ENCODE assay signal across 24 cellular contexts in the genomic region with DNA sequence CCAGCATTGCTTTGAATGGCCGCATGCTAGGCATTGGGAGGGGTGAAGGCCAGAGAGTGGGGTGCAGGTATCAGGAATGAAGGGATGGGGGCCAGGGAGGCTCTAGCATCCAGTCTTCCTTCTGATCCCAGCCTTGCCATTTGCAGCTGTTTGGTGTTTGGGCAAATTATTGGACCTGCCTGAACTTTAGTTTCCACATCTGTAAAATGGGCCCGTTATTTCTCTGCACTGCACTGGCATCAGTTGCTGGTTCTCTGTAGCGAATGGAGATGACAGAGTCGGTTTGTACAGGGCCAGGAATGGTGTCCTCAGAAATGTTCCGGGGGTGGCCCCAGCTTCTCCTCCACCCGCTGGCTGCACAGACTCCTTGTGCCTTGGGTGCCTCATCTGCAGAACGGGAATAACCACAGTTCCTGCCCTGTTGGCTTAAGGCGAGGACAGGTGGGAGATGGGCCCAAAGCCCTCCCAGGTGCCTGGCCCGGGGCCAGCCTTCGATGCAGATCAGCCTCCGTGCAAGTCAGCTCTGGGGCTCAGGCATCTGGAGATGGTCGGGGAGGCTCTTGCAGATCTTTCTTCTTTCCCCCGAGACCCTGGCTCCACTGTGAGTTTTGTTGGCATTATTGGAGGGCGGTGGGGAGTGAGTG. TPM values are rescaled to one million over a fixed set of nuclear protein-coding genes. Genes with fewer than 3 reads are reported as not detected.
"Had no signal": no experiment of that assay in that cellular context is flagged by ENCODE, and none has a peak within 500 bp of the region (broad histone marks: within the 10 kb centered on the region; RNA-seq: fewer than 3 reads in every experiment).

No MANE protein-coding gene starts in this region.

- H3K4me1 Mint-ChIP-seq: memory B cell, natural killer cell, neural crest cell had no signal

- FAIRE-seq: islet of Langerhans had no signal

- H3K4me3 Mint-ChIP-seq: memory B cell; mesothelial cell of epicardium; natural killer cell; neural crest cell; stimulated activated memory B cell treated with anti-CD40 and anti-IgM and Interleukin-4, amounts not matched to agents 10 μg/mL and 1 μg/mL and 100 μg/mL, for 72 hours; stimulated activated naive CD8-positive, alpha-beta T cell treated with anti-CD3 and anti-CD28 coated beads, Interleukin-15, Interleukin-2, amounts not matched to agents 100 ng/mL and 50 ng/mL, for 24 hours had no signal

- H3K4me3 ChIP-seq: coronary artery, dorsolateral prefrontal cortex, heart left ventricle, left lung, lower lobe of right lung, ovary, tibial artery, upper lobe of left lung, uterus had no signal

- DNase-seq: dorsolateral prefrontal cortex; effector CD8-positive, alpha-beta T cell; foreskin melanocyte; hypothalamus; lower lobe of right lung; natural killer cell; nucleus accumbens; ovary; stimulated activated CD4-positive, alpha-beta T cell treated with anti-CD3 and anti-CD28 coated beads, Interleukin-15, amount 100 ng/mL, for 24 hours; stimulated activated CD4-positive, alpha-beta T cell treated with anti-CD3 and anti-CD28 coated beads, Interleukin-1b, Interleukin-23, amount 100 ng/mL, for 48 hours; stimulated activated CD4-positive, alpha-beta T cell treated with anti-CD3 and anti-CD28 coated beads, Interleukin-4, amount 100 ng/mL, for 24 hours; tibial artery; uterus had no signal

- ATAC-seq: heart left ventricle; left lung; lower lobe of right lung; natural killer cell; right cardiac atrium; stimulated activated memory B cell treated with anti-CD40 and anti-IgM and Interleukin-4, amounts not matched to agents 10 μg/mL and 1 μg/mL and 100 μg/mL, for 72 hours had no signal

- H3K9me3 ChIP-seq: heart left ventricle, left lung, lower lobe of right lung, ovary, tibial artery, upper lobe of left lung, uterus had no signal

- H3K27me3 ChIP-seq: heart left ventricle, ovary, upper lobe of left lung, uterus had no signal

- H3K36me3 ChIP-seq: heart left ventricle, left lung, lower lobe of right lung, ovary, upper lobe of left lung, uterus had no signal

- H3K4me1 ChIP-seq: uterus had no signal

- H3K27ac ChIP-seq: coronary artery, dorsolateral prefrontal cortex, heart left ventricle, left lung, lower lobe of right lung, ovary, tibial artery, upper lobe of left lung, uterus had no signal

- H3K27ac Mint-ChIP-seq: memory B cell; mesothelial cell of epicardium; natural killer cell; stimulated activated memory B cell treated with anti-CD40 and anti-IgM and Interleukin-4, amounts not matched to agents 10 μg/mL and 1 μg/mL and 100 μg/mL, for 72 hours; stimulated activated naive CD8-positive, alpha-beta T cell treated with anti-CD3 and anti-CD28 coated beads, Interleukin-15, Interleukin-2, amounts not matched to agents 100 ng/mL and 50 ng/mL, for 24 hours had no signal

- H3K9me3 Mint-ChIP-seq: memory B cell; mesothelial cell of epicardium; natural killer cell; neural crest cell; stimulated activated naive CD8-positive, alpha-beta T cell treated with anti-CD3 and anti-CD28 coated beads, Interleukin-15, Interleukin-2, amounts not matched to agents 100 ng/mL and 50 ng/mL, for 24 hours had no signal

- H3K36me3 Mint-ChIP-seq: natural killer cell had no signal

RNA-seq across cellular contexts. Expression of a gene that starts 51.4 kb away (rescaled TPM):
- total RNA-seq: lower lobe of right lung had no signal
